In genomic region chr17:37826497-37827115, GRCh38 we compare ENCODE assay signal across 13 cellular contexts.
DNase-seq lines count a peak whose midpoint lies in the region; ATAC-seq and TF ChIP-seq lines count a peak whose summit lies in the region.
"Had no signal": no experiment of that assay in that cellular context is flagged by ENCODE, and none has a peak within 500 bp of the region (broad histone marks: within the 10 kb centered on the region; RNA-seq: fewer than 3 reads in every experiment).

No MANE protein-coding gene starts in this region.

- no peak for TF ChIP-seq POLR2A in Peyer's patch (IDR thresholded peaks at IDR 0.05)

- TF ChIP-seq CTCF in right atrium auricular region (IDR thresholded peaks at IDR 0.05) (no peak), Peyer's patch (IDR thresholded peaks at IDR 0.05) (no peak), tibial artery (IDR thresholded peaks at IDR 0.05) (no peak)

- H3K36me3 ChIP-seq in right atrium auricular region (no peaks in the 10 kb centered on the region), Peyer's patch (no peaks in the 10 kb centered on the region), tibial artery (no peaks in the 10 kb centered on the region)
- H3K36me3 ChIP-seq: sigmoid colon had no signal

- DNase-seq in Right ventricle myocardium inferior (ENCODE audit: missing footprints) (no peak), right atrium auricular region (ENCODE audit: low spot score) (no peak), Peyer's patch (peak in 2 of 3 donors; percentile 45 to 53), left ventricle myocardium superior (peak; percentile 41), tibial artery (peak; percentile 59 to 74), G401 (ENCODE audit: low spot score) (no peak)
- DNase-seq: activated CD4-positive, alpha-beta T cell treated with anti-CD3 and anti-CD28 coated beads, Interleukin-2, amount 50 U/mL, for 48 hours; activated gamma-delta T cell; EL; sigmoid colon; SK-N-SH had no signal

- in situ Hi-C loops in G401 (cut with HindIII; ENCODE audit: low sequenced_read_pairs), result no loop called here

- no peaks in the 10 kb centered on the region for H3K9me3 ChIP-seq in right atrium auricular region
- H3K9me3 ChIP-seq in Peyer's patch, result no peaks in the 10 kb centered on the region
- H3K9me3 ChIP-seq in tibial artery, result no peaks in the 10 kb centered on the region
- H3K9me3 ChIP-seq: sigmoid colon, SK-N-SH had no signal

- intact Hi-C loops in Right ventricle myocardium inferior (cut with DNase I), result no loop called here
- intact Hi-C loops in left ventricle myocardium superior (cut with micrococcal nuclease), result no loop called here
- intact Hi-C loops in tibial artery (cut with DNase I; ENCODE audit: low total_unique reads), result no loop called here

- ATAC-seq in Right ventricle myocardium inferior (peak; percentile 35), left ventricle myocardium superior (peak; percentile 58), HG03432 (IDR thresholded peaks at IDR 0.05; ENCODE audit: unreplicated experiment) (no peak), HG03196 (IDR thresholded peaks at IDR 0.05; ENCODE audit: unreplicated experiment) (no peak)

- no peak overlapping the region for H3K4me3 ChIP-seq in right atrium auricular region
- H3K4me3 ChIP-seq in Peyer's patch, result no peak overlapping the region
- H3K4me3 ChIP-seq in tibial artery, result no peak overlapping the region
- H3K4me3 ChIP-seq: sigmoid colon had no signal

- H3K27me3 ChIP-seq in right atrium auricular region (no peaks in the 10 kb centered on the region), Peyer's patch (no peaks in the 10 kb centered on the region), tibial artery (peaks cover 0 to 3% of the 10 kb centered on the region in 2 donors)
- H3K27me3 ChIP-seq: sigmoid colon had no signal

- no peaks in the 10 kb centered on the region for H3K4me1 ChIP-seq in right atrium auricular region
- no peaks in the 10 kb centered on the region for H3K4me1 ChIP-seq in Peyer's patch
- no peaks in the 10 kb centered on the region for H3K4me1 ChIP-seq in tibial artery

- no peak overlapping the region for H3K27ac ChIP-seq in right atrium auricular region
- no peak overlapping the region for H3K27ac ChIP-seq in Peyer's patch
- no peak overlapping the region for H3K27ac ChIP-seq in tibial artery
- H3K27ac ChIP-seq: sigmoid colon had no signal

Comparison
In these comparisons a context has a peak if more than half of its experiments do, and no peak if none do; other contexts are left out.
1. DNase-seq: peak in Peyer's patch (2 of 3), left ventricle myocardium superior (single experiment) and tibial artery (2 of 2); none in Right ventricle myocardium inferior (single experiment), right atrium auricular region (single experiment) and G401 (single experiment).
2. ATAC-seq: peak in Right ventricle myocardium inferior (single experiment) and left ventricle myocardium superior (single experiment); none in HG03432 (single experiment) and HG03196 (single experiment).